10 cellular contexts compared by ENCODE assay signal in genomic region chr13:30308548-30308947, GRCh38. TPM values are rescaled to one million over a fixed set of nuclear protein-coding genes. Genes with fewer than 3 reads are reported as not detected.
DNase-seq lines count a peak whose midpoint lies in the region; ATAC-seq and TF ChIP-seq lines count a peak whose summit lies in the region.
"Had no signal": no experiment of that assay in that cellular context is flagged by ENCODE, and none has a peak within 500 bp of the region (broad histone marks: within the 10 kb centered on the region; RNA-seq: fewer than 3 reads in every experiment).

No MANE protein-coding gene starts in this region.

- no peaks in the 10 kb centered on the region for H3K9me3 Mint-ChIP-seq in activated CD4-positive, alpha-beta T cell treated with anti-CD3 and anti-CD28 coated beads, Interleukin-2, amount 10 ng/mL, durations not matched to agents 7 days and 5 days

- H3K9me3 ChIP-seq in gastrocnemius medialis: no peaks in the 10 kb centered on the region

- H3K36me3 Mint-ChIP-seq in activated CD4-positive, alpha-beta T cell treated with anti-CD3 and anti-CD28 coated beads, Interleukin-2, amount 10 ng/mL, durations not matched to agents 7 days and 5 days (ENCODE audit: low read depth): peaks cover 15% of the 10 kb centered on the region
- H3K36me3 Mint-ChIP-seq: CD14-positive monocyte had no signal

- POLR2A ChIA-PET in activated CD4-positive, alpha-beta T cell treated with anti-CD3 and anti-CD28 coated beads, Interleukin-2, amount 10 ng/mL, durations not matched to agents 7 days and 5 days (lab: Charles Lee): no interaction called here

- intact Hi-C loops in gastrocnemius medialis (cut with DNase I; ENCODE audit: low total_unique reads): loop anchor here (5.0 kb wide), 1 partner anchor 89 kb away; no protein-coding TSS in a partner anchor

- peaks cover 22 to 25% of the 10 kb centered on the region in 2 donors for H3K4me1 ChIP-seq in gastrocnemius medialis

- peaks cover 45% of the 10 kb centered on the region for H3K4me1 Mint-ChIP-seq in activated CD4-positive, alpha-beta T cell treated with anti-CD3 and anti-CD28 coated beads, Interleukin-2, amount 10 ng/mL, durations not matched to agents 7 days and 5 days

- H3K4me3 ChIP-seq in cardiac fibroblast (replicated peaks in 1 of 2; ENCODE audit: low read depth in 2 of 2, low read length in 2 of 2): no peak overlapping the region
- H3K4me3 ChIP-seq in gastrocnemius medialis: no peak overlapping the region

- H3K27me3 ChIP-seq in gastrocnemius medialis: no peaks in the 10 kb centered on the region

- ATAC-seq in gastrocnemius medialis: no peak
- ATAC-seq in GM18517 (IDR thresholded peaks at IDR 0.05; ENCODE audit: unreplicated experiment): no peak

- TF ChIP-seq POLR2A in gastrocnemius medialis (IDR thresholded peaks at IDR 0.05): no peak

- CTCF ChIA-PET in activated CD4-positive, alpha-beta T cell treated with anti-CD3 and anti-CD28 coated beads, Interleukin-2, amount 10 ng/mL, durations not matched to agents 7 days and 5 days (lab: Charles Lee): interaction anchor here (1.0 to 2.5 kb wide), 6 partner anchors 10 to 176 kb away, joined by 3 to 9 read pairs (median 4); no protein-coding TSS in a partner anchor

- H3K27ac Mint-ChIP-seq in activated CD4-positive, alpha-beta T cell treated with anti-CD3 and anti-CD28 coated beads, Interleukin-2, amount 10 ng/mL, durations not matched to agents 7 days and 5 days: peak overlapping the region; percentile 2

- peak overlapping the region in 3 of 4 donors; percentile 25 to 96 (median 30) for H3K27ac ChIP-seq in gastrocnemius medialis

- DNase-seq in activated CD4-positive, alpha-beta T cell treated with anti-CD3 and anti-CD28 coated beads, Interleukin-2, amount 10 ng/mL, durations not matched to agents 7 days and 5 days: no peak
- no peak for DNase-seq in activated CD4-positive, alpha-beta T cell treated with anti-CD3 and anti-CD28 coated beads for 1 hour
- DNase-seq in NCI-H69 (lab: John Stamatoyannopoulos, UW) (peak; percentile 34), cardiac fibroblast (ENCODE audit: low read depth in 2 of 2) (peak; percentile 69 to 84), gastrocnemius medialis (no peak), cerebellar nuclear complex (lab: John Stamatoyannopoulos, UW) (no peak), NCI-H524 treated with DMSO at 0.1 percent for 48 hours (lab: John Stamatoyannopoulos, UW) (no peak)
- DNase-seq: NCI-H1436 treated with DMSO at 0.1 percent for 48 hours had no signal

- H3K36me3 ChIP-seq in gastrocnemius medialis: no peaks in the 10 kb centered on the region

- H3K27me3 Mint-ChIP-seq in activated CD4-positive, alpha-beta T cell treated with anti-CD3 and anti-CD28 coated beads, Interleukin-2, amount 10 ng/mL, durations not matched to agents 7 days and 5 days: no peaks in the 10 kb centered on the region

- H3K4me3 Mint-ChIP-seq in activated CD4-positive, alpha-beta T cell treated with anti-CD3 and anti-CD28 coated beads, Interleukin-2, amount 10 ng/mL, durations not matched to agents 7 days and 5 days: peak overlapping the region; percentile 15

- in situ Hi-C loops in gastrocnemius medialis (cut with MboI; ENCODE audit: low sequenced_read_pairs in 4 of 4): no loop called here

- TF ChIP-seq CTCF in cardiac fibroblast (IDR thresholded peaks at IDR 0.05; ENCODE audit: low read depth, low read length) (no peak), gastrocnemius medialis (IDR thresholded peaks at IDR 0.05 in 4 of 5, conservative IDR thresholded peaks at IDR 0.05 in 1 of 5) (no peak)

RNA-seq across cellular contexts. Expression of gene KATNAL1, which starts 1.2 kb away (rescaled TPM):
- total RNA-seq in activated CD4-positive, alpha-beta T cell treated with anti-CD3 and anti-CD28 coated beads, Interleukin-2, amount 10 ng/mL, durations not matched to agents 7 days and 5 days: 10 to 100 TPM; 25.0 to 27.4 TPM
- 10 to 100 TPM; 10.2 to 18.9 (median 12.1) TPM for total RNA-seq in gastrocnemius medialis

Comparison
In these comparisons a context has a peak if more than half of its experiments do, and no peak if none do; other contexts are left out.
1. DNase-seq: peak in NCI-H69 (single experiment) and cardiac fibroblast (2 of 2); none in activated CD4-positive, alpha-beta T cell treated with anti-CD3 and anti-CD28 coated beads, Interleukin-2, amount 10 ng/mL, durations not matched to agents 7 days and 5 days (single experiment), activated CD4-positive, alpha-beta T cell treated with anti-CD3 and anti-CD28 coated beads for 1 hour (single experiment), gastrocnemius medialis (0 of 2), cerebellar nuclear complex (0 of 2) and NCI-H524 treated with DMSO at 0.1 percent for 48 hours (single experiment).